18 cellular contexts compared by ENCODE assay signal in the genomic region with DNA sequence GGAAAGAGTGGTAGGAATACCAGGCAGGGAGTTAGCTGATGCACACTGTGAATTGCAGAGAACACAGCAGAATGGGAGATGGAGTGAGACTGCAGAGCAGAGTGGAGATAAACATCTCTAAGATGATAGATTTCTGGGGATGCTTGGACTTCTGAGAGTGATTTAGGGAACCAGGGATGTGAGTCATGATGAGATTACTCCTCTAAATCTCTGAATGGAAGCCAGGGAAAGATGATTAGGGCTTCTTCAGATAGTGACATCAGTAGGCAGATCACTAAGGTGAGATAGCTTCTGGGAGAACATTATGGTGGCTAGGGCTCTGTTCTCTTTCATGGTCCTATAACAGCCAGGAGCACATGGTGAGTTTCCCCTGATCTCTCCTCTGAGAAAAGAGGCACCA.
DNase-seq lines count a peak whose midpoint lies in the region; ATAC-seq and TF ChIP-seq lines count a peak whose summit lies in the region.
"Had no signal": no experiment of that assay in that cellular context is flagged by ENCODE, and none has a peak within 500 bp of the region (broad histone marks: within the 10 kb centered on the region; RNA-seq: fewer than 3 reads in every experiment).

No MANE protein-coding gene starts in this region.

- TF ChIP-seq POLR2A in stomach (IDR thresholded peaks at IDR 0.05): no peak

- peaks cover 0 to 4% (median 0%) of the 10 kb centered on the region in 4 donors for H3K9me3 ChIP-seq in stomach
- H3K9me3 ChIP-seq: BE2C had no signal

- TF ChIP-seq CTCF in fibroblast of mammary gland (conservative IDR thresholded peaks at IDR 0.05; ENCODE audit: control insufficient read depth, insufficient read depth, low read depth, low read length): no peak
- no peak for TF ChIP-seq CTCF in stomach (IDR thresholded peaks at IDR 0.05)

- H3K27ac ChIP-seq in stomach: no peak overlapping the region
- H3K27ac ChIP-seq: RWPE1 had no signal

- H3K4me3 ChIP-seq in fibroblast of mammary gland (ENCODE audit: control insufficient read depth, low read depth, low read length): no peak overlapping the region
- H3K4me3 ChIP-seq in stomach: no peak overlapping the region

- no peak for TF ChIP-seq EP300 in stomach (IDR thresholded peaks at IDR 0.05)

- intact Hi-C loops in stomach (cut with DNase I; ENCODE audit: low total_unique reads): no loop called here

- DNase-seq in HS-5 (ENCODE audit: low read depth): peak; percentile 38
- DNase-seq in SK-N-DZ (ENCODE audit: low spot score): peak; percentile 88
- DNase-seq in fibroblast of mammary gland (ENCODE audit: low read depth): peak; percentile 57
- no peak for DNase-seq in stomach
- DNase-seq in activated CD8-positive, alpha-beta memory T cell treated with anti-CD3 and anti-CD28 coated beads, Interleukin-2, amount 50 U/mL, for 48 hours: no peak
- no peak for DNase-seq in C1 segment of cervical spinal cord (lab: John Stamatoyannopoulos, UW)
- DNase-seq: BE2C; CD8-positive, alpha-beta T cell; DMS79; IMR-90; Karpas-422; NCI-H1105 treated with DMSO at 0.1 percent for 48 hours; NCI-H187; NCI-H345; NCI-H526; NK-92 treated with Interleukin-12 subunit alpha and Interleukin-12 subunit beta, amount 100 ng/mL, for 24 hours had no signal

- H3K4me1 ChIP-seq in stomach: no peaks in the 10 kb centered on the region
- H3K4me1 ChIP-seq: BE2C had no signal

- no peaks in the 10 kb centered on the region for H3K27me3 ChIP-seq in stomach
- H3K27me3 ChIP-seq: BE2C had no signal

- no peak for ATAC-seq in GM21825 (IDR thresholded peaks at IDR 0.05; ENCODE audit: unreplicated experiment)
- ATAC-seq: CD8-positive, alpha-beta T cell had no signal

- H3K36me3 ChIP-seq in stomach: no peaks in the 10 kb centered on the region
- H3K36me3 ChIP-seq: BE2C had no signal

Comparison
In these comparisons a context has a peak if more than half of its experiments do, and no peak if none do; other contexts are left out.
1. DNase-seq: peak in HS-5 (single experiment), SK-N-DZ (single experiment) and fibroblast of mammary gland (single experiment); none in stomach (single experiment), activated CD8-positive, alpha-beta memory T cell treated with anti-CD3 and anti-CD28 coated beads, Interleukin-2, amount 50 U/mL, for 48 hours (single experiment) and C1 segment of cervical spinal cord (0 of 14).